In the genomic region with DNA sequence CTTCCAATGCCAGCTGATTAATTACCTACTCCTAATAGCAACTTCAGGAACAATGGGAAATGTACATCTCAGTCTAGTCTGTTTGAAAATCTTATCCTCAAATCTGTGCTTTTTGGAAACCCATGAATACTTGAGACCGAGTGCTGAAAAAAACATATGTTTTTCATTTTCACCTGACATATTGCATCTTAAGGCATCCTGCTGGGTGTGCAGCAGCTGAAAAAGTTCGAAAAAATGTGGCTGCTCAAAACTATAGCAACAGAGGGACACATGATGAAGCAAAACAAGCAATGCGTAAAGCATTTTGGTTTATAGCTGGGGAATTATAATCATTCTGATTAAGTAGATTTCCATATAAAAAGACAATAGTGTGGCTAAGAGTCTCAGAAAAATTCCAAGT, we compare ENCODE assay signal across 17 cellular contexts.
"Had no signal": no experiment of that assay in that cellular context is flagged by ENCODE, and none has a peak within 500 bp of the region (broad histone marks: within the 10 kb centered on the region; RNA-seq: fewer than 3 reads in every experiment).

No MANE protein-coding gene starts in this region.

- H3K9me3 Mint-ChIP-seq: activated CD4-positive, alpha-beta T cell treated with anti-CD3 and anti-CD28 coated beads, Interleukin-2, amount 10 ng/mL, durations not matched to agents 7 days and 5 days; activated naive CD8-positive, alpha-beta T cell treated with anti-CD3 and anti-CD28 coated beads for 36 hours; activated T-cell treated with anti-CD3 and anti-CD28 coated beads, Interleukin-2, amount 50 U/mL, for 72 hours; neural progenitor cell; T-helper 2 cell treated with Interferon-gamma antibody and Interleukin-4, amounts not matched to agents 5 μg/mL and 100 μg/mL, for 36 hours had no signal

- H3K27ac Mint-ChIP-seq: activated CD4-positive, alpha-beta T cell treated with anti-CD3 and anti-CD28 coated beads, Interleukin-2, amount 10 ng/mL, durations not matched to agents 7 days and 5 days; activated naive CD8-positive, alpha-beta T cell treated with anti-CD3 and anti-CD28 coated beads for 36 hours; activated T-cell treated with anti-CD3 and anti-CD28 coated beads, Interleukin-2, amount 50 U/mL, for 72 hours; neural progenitor cell; T-helper 2 cell treated with Interferon-gamma antibody and Interleukin-4, amounts not matched to agents 5 μg/mL and 100 μg/mL, for 36 hours had no signal

- H2AFZ ChIP-seq: neural progenitor cell had no signal

- DNase-seq: activated CD4-positive, alpha-beta T cell treated with anti-CD3 and anti-CD28 coated beads, Interleukin-2, amount 10 ng/mL, durations not matched to agents 7 days and 5 days; activated CD8-positive, alpha-beta memory T cell treated with anti-CD3 and anti-CD28 coated beads, Interleukin-2, amount 50 U/mL, for 48 hours; activated gamma-delta T cell treated with Interleukin-2 at 50 U/mL for 16 hours; activated naive CD8-positive, alpha-beta T cell treated with anti-CD3 and anti-CD28 coated beads for 36 hours; activated T-cell treated with anti-CD3 and anti-CD28 coated beads, Interleukin-2, amount 50 U/mL, for 72 hours; anterior cingulate cortex; head of caudate nucleus; left cardiac atrium; pancreas; stimulated activated CD4-positive, alpha-beta T cell treated with anti-CD3 and anti-CD28 coated beads, Interleukin-1b, Interleukin-23, amount 100 ng/mL, for 48 hours; stomach; testis; upper lobe of right lung had no signal

- ATAC-seq: activated T-cell treated with anti-CD3 and anti-CD28 coated beads, Interleukin-2, amount 50 U/mL, for 72 hours; left cardiac atrium; pancreas; sciatic nerve; upper lobe of right lung had no signal

- H3K4me2 ChIP-seq: neural progenitor cell had no signal

- H3K36me3 Mint-ChIP-seq: activated naive CD8-positive, alpha-beta T cell treated with anti-CD3 and anti-CD28 coated beads for 36 hours; neural progenitor cell had no signal

- H3K4me3 ChIP-seq: lung, neural progenitor cell, pancreas, stomach, testis, upper lobe of right lung had no signal

- H3K36me3 ChIP-seq: neural progenitor cell, pancreas, stomach, upper lobe of right lung had no signal

- H3K4me3 Mint-ChIP-seq: activated CD4-positive, alpha-beta T cell treated with anti-CD3 and anti-CD28 coated beads, Interleukin-2, amount 10 ng/mL, durations not matched to agents 7 days and 5 days; activated naive CD8-positive, alpha-beta T cell treated with anti-CD3 and anti-CD28 coated beads for 36 hours; activated T-cell treated with anti-CD3 and anti-CD28 coated beads, Interleukin-2, amount 50 U/mL, for 72 hours; neural progenitor cell; T-helper 2 cell treated with Interferon-gamma antibody and Interleukin-4, amounts not matched to agents 5 μg/mL and 100 μg/mL, for 36 hours had no signal

- H3K27ac ChIP-seq: neural progenitor cell, pancreas, stomach, testis, upper lobe of right lung had no signal

- H3K9ac ChIP-seq: neural progenitor cell had no signal

- H3K4me1 Mint-ChIP-seq: activated CD4-positive, alpha-beta T cell treated with anti-CD3 and anti-CD28 coated beads, Interleukin-2, amount 10 ng/mL, durations not matched to agents 7 days and 5 days had no signal

- H3K4me1 ChIP-seq: neural progenitor cell, pancreas, testis had no signal

- H3K9me3 ChIP-seq: pancreas, stomach, testis, upper lobe of right lung had no signal

- H3K27me3 ChIP-seq: neural progenitor cell, stomach, testis, upper lobe of right lung had no signal
